8 cellular contexts compared by ENCODE assay signal in the genomic region with DNA sequence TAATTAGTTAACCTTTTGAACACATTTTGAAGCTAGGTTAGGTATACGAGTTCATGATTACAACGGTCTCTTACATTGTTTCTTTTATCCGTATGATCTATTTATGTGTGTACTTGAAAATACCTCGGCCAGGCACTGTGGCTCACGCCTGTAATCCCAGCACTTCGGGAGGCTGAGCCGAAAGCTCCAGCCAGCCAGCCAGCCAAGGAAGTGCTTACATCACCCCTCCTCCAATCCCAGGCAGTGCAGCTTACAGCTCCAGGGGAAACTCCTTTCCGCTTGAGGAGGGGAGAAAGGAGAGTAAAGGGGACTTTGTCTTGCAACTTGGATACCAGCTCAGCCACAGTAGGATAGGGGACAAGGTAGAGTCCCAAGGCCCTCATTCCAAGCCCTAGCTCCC.
DNase-seq lines count a peak whose midpoint lies in the region; ATAC-seq and TF ChIP-seq lines count a peak whose summit lies in the region.
"Not testable (repeated sequence)": the region's sequence is repeated elsewhere in the genome, so short reads cannot be mapped to it uniquely, and the experiment has no call there.

No MANE protein-coding gene starts in this region.

- H3K36me3 ChIP-seq in adipocyte (ENCODE audit: control insufficient read depth, insufficient read depth, low read length, severe bottlenecking); ectodermal cell (ENCODE audit: control insufficient read depth, insufficient read depth, low read length); iPS DF 6.9 (ENCODE audit: control insufficient read depth, insufficient read depth, low read length); mesendoderm (ENCODE audit: control insufficient read depth, insufficient read depth, low read length); psoas muscle (ENCODE audit: insufficient read depth in 1 of 2, low read depth in 1 of 2); thoracic aorta: not testable (repeated sequence)

- not testable (repeated sequence) for H2AK5ac ChIP-seq in mesendoderm (ENCODE audit: low read length)

- H3K9ac ChIP-seq in adipocyte (ENCODE audit: low read length); mesendoderm (ENCODE audit: low read length): not testable (repeated sequence)

- ATAC-seq in Right ventricle myocardium superior (ENCODE audit: poor library complexity), result peak; percentile 89
- peak; percentile 83 to 93 (median 90) for ATAC-seq in psoas muscle
- ATAC-seq in thoracic aorta (ENCODE audit: insufficient number of reproducible peaks, low FRiP score, low read depth), result peak; percentile 81

- H2BK15ac ChIP-seq in mesendoderm (replicated peaks; ENCODE audit: low read depth), result not testable (repeated sequence)

- not testable (repeated sequence) for H3K27me3 ChIP-seq in adipocyte (replicated peaks; ENCODE audit: control insufficient read depth, insufficient read depth, low read length); ectodermal cell (ENCODE audit: control insufficient read depth, insufficient read depth, low read length, poor library complexity, severe bottlenecking); iPS DF 6.9 (ENCODE audit: control insufficient read depth, insufficient read depth, low read length); mesendoderm (ENCODE audit: insufficient read depth, low read length, poor library complexity); psoas muscle (ENCODE audit: insufficient read depth in 3 of 3, low read length in 2 of 3); thoracic aorta (replicated peaks; ENCODE audit: insufficient read depth)

- not testable (repeated sequence) for H2BK120ac ChIP-seq in mesendoderm (ENCODE audit: low read depth, low read length)

- H3K27ac ChIP-seq in ectodermal cell (ENCODE audit: insufficient read depth, low read depth, low read length, poor library complexity, severe bottlenecking), result peak overlapping the region; percentile 26
- not testable (repeated sequence) for H3K27ac ChIP-seq in iPS DF 6.9 (ENCODE audit: low read length); mesendoderm (ENCODE audit: low read depth, low read length)
- peak overlapping the region; percentile 47 for H3K27ac ChIP-seq in psoas muscle
- H3K27ac ChIP-seq in thoracic aorta, result peak overlapping the region; percentile 77 to 79

- not testable (repeated sequence) for H3K4me2 ChIP-seq in mesendoderm (ENCODE audit: low read length)

- not testable (repeated sequence) for H3K79me2 ChIP-seq in mesendoderm (ENCODE audit: control insufficient read depth, insufficient read depth, low read length)

- not testable (repeated sequence) for H3K4ac ChIP-seq in mesendoderm (ENCODE audit: low read depth, low read length)

- H3K18ac ChIP-seq in mesendoderm (ENCODE audit: low read length), result not testable (repeated sequence)

- DNase-seq in ELF-1 (ENCODE audit: low read depth, low spot score), result peak; percentile 88
- not testable (repeated sequence) for DNase-seq in adipocyte (ENCODE audit: low read depth); thoracic aorta (ENCODE audit: low spot score)
- peak; percentile 66 for DNase-seq in Right ventricle myocardium superior
- peak; percentile 16 for DNase-seq in iPS DF 6.9 (ENCODE audit: low read depth, low spot score)
- DNase-seq in mesendoderm, result peak; percentile 85
- DNase-seq in psoas muscle, result peak; percentile 43 to 78

- not testable (repeated sequence) for H3K9me3 ChIP-seq in adipocyte (ENCODE audit: control insufficient read depth, low read length); ectodermal cell (ENCODE audit: control insufficient read depth, low read length); iPS DF 6.9 (ENCODE audit: control insufficient read depth, insufficient read depth, low read length); psoas muscle; thoracic aorta

- not testable (repeated sequence) for H4K5ac ChIP-seq in mesendoderm (ENCODE audit: low read length)

- H3K4me1 ChIP-seq in adipocyte (ENCODE audit: control insufficient read depth, insufficient read depth, low read length) (peaks cover 31% of the 10 kb centered on the region), psoas muscle (peaks cover 14% of the 10 kb centered on the region), thoracic aorta (ENCODE audit: control insufficient read depth in 1 of 2, low read depth in 2 of 2) (peaks cover 21 to 59% of the 10 kb centered on the region in 2 donors)
- not testable (repeated sequence) for H3K4me1 ChIP-seq in ectodermal cell (ENCODE audit: control insufficient read depth, insufficient read depth, low read length); iPS DF 6.9 (ENCODE audit: control insufficient read depth, insufficient read depth, low read length); mesendoderm (ENCODE audit: control insufficient read depth, low read depth, low read length)

- not testable (repeated sequence) for H4K8ac ChIP-seq in mesendoderm (ENCODE audit: low read depth, low read length)

- intact Hi-C loops in Right ventricle myocardium superior (cut with DNase I); psoas muscle (cut with DNase I): not testable (repeated sequence)

- H3K79me1 ChIP-seq in mesendoderm (ENCODE audit: low read length), result not testable (repeated sequence)

- H3K4me3 ChIP-seq in adipocyte (ENCODE audit: low read length) (peak overlapping the region; percentile 35), psoas muscle (peak overlapping the region; percentile 39), thoracic aorta (peak overlapping the region; percentile 56)
- H3K4me3 ChIP-seq in ectodermal cell (ENCODE audit: insufficient read depth, low read depth, low read length); iPS DF 6.9 (ENCODE audit: low read length); mesendoderm (ENCODE audit: low read length): not testable (repeated sequence)

- 41 to 48% methylated on average over 7 to 8 of the region's 8 CpGs for WGBS in ectodermal cell, 2 experiments
- no CpG with 5 or more reads among the region's 8 CpGs for WGBS in iPS DF 6.9 (ENCODE audit: insufficient coverage, insufficient read length)
- no CpG with 5 or more reads among the region's 8 CpGs for WGBS in mesendoderm (ENCODE audit: extremely low coverage, insufficient coverage, low lambda C conversion rate)
- WGBS in psoas muscle, 3 donors, result 23 to 28% (median 28%) methylated on average over 8 of the region's 8 CpGs

- H3K56ac ChIP-seq in mesendoderm (ENCODE audit: low read length), result not testable (repeated sequence)

- H2BK5ac ChIP-seq in mesendoderm (ENCODE audit: low read length), result not testable (repeated sequence)

- not testable (repeated sequence) for TF ChIP-seq CTCF in psoas muscle (IDR thresholded peaks at IDR 0.05); thoracic aorta (IDR thresholded peaks at IDR 0.05)

- not testable (repeated sequence) for H3K23ac ChIP-seq in mesendoderm (ENCODE audit: low read length)
